13 cellular contexts compared by ENCODE assay signal in genomic region chr14:58878740-58879139, GRCh38.
"Had no signal": no experiment of that assay in that cellular context is flagged by ENCODE, and none has a peak within 500 bp of the region (broad histone marks: within the 10 kb centered on the region; RNA-seq: fewer than 3 reads in every experiment).

No MANE protein-coding gene starts in this region.

- H3K4me3 ChIP-seq: esophagus muscularis mucosa, smooth muscle cell, thyroid gland had no signal

- H3K4me2 ChIP-seq: smooth muscle cell had no signal

- DNase-seq: activated CD4-positive, alpha-beta T cell treated with anti-CD3 and anti-CD28 coated beads for 4 hours; activated CD8-positive, alpha-beta memory T cell treated with anti-CD3 and anti-CD28 coated beads, Interleukin-2, amount 50 U/mL, for 4 hours; activated CD8-positive, alpha-beta T cell treated with anti-CD3 and anti-CD28 coated beads for 36 hours; activated gamma-delta T cell treated with Interleukin-2 at 50 U/mL for 16 hours; activated naive CD8-positive, alpha-beta T cell treated with anti-CD3 and anti-CD28 coated beads for 36 hours; activated T-cell treated with anti-CD3 and anti-CD28 coated beads, Interleukin-2, amount 50 U/mL, for 72 hours; foreskin melanocyte; head of caudate nucleus; kidney; thyroid gland had no signal

- H3K9me3 ChIP-seq: esophagus muscularis mucosa, thyroid gland had no signal

- H3K36me3 ChIP-seq: esophagus muscularis mucosa, thyroid gland had no signal

- H3K27ac ChIP-seq: esophagus muscularis mucosa, thyroid gland had no signal

- H3K27me3 ChIP-seq: esophagus muscularis mucosa, thyroid gland had no signal

- ATAC-seq: activated CD8-positive, alpha-beta T cell treated with anti-CD3 and anti-CD28 coated beads for 36 hours; activated T-cell treated with anti-CD3 and anti-CD28 coated beads, Interleukin-2, amount 50 U/mL, for 72 hours; stimulated activated effector memory CD8-positive, alpha-beta T cell treated with anti-CD3 and anti-CD28 coated beads, Interleukin-12 subunit alpha, Interleukin-12 subunit beta, amount 100 ng/mL, for 72 hours had no signal

- H3K4me1 ChIP-seq: thyroid gland had no signal
